Comparison of ENCODE assay signal across 8 cellular contexts in genomic region chr1:11681071-11681771, GRCh38. TPM values are rescaled to one million over a fixed set of nuclear protein-coding genes. Genes with fewer than 3 reads are reported as not detected.
DNase-seq lines count a peak whose midpoint lies in the region; ATAC-seq and TF ChIP-seq lines count a peak whose summit lies in the region.

MAD2L2 (minus strand) TSS chr1:11681148; CDS start chr1:11680601, 547 bp downstream.

- H3K27ac ChIP-seq in HEK293 (ENCODE audit: extremely low read depth, low read depth, low read length), result peak within 1 kb of the TSS; percentile 69; the same call in 1 of the 2 replicates
- peak within 1 kb of the TSS; percentile 84 for H3K27ac ChIP-seq in left ventricle myocardium inferior (replicated peaks)
- H3K27ac ChIP-seq in prostate gland, result peak within 1 kb of the TSS; percentile 79 to 80
- H3K27ac ChIP-seq in upper lobe of right lung, result peak within 1 kb of the TSS; percentile 77

- TF ChIP-seq POLR2A in prostate gland (IDR thresholded peaks at IDR 0.05), result peak; percentile 69

- peaks cover 3% of the 10 kb centered on the region; the same call in 1 of the 2 replicates for H3K4me1 ChIP-seq in HEK293 (ENCODE audit: control insufficient read depth, insufficient read depth, low read length)
- peaks cover 28% of the 10 kb centered on the region for H3K4me1 ChIP-seq in left ventricle myocardium inferior
- peaks cover 6% of the 10 kb centered on the region for H3K4me1 ChIP-seq in prostate gland (replicated peaks)
- peaks cover 14% of the 10 kb centered on the region for H3K4me1 ChIP-seq in upper lobe of right lung

- under 1% methylated on average over 58 of the region's 71 CpGs for WGBS in prostate gland

- H3K36me3 Mint-ChIP-seq in T-helper 1 cell treated with Interleukin-12 subunit alpha and Interleukin-12 subunit beta and Interleukin-4 antibody, amounts not matched to agents 30 μg/mL and 1 μg/mL, for 36 hours (ENCODE audit: low read depth), result peaks cover 3% of the 10 kb centered on the region

- TF ChIP-seq CTCF in GM10248 (IDR thresholded peaks at IDR 0.05; ENCODE audit: control extremely low read depth, extremely low read depth, low read depth, missing control alignments), result no peak
- no peak for TF ChIP-seq CTCF in HEK293 (tag by site-specific recombination; IDR thresholded peaks at IDR 0.05)
- TF ChIP-seq CTCF in left ventricle myocardium inferior (IDR thresholded peaks at IDR 0.05; ENCODE audit: borderline replicate concordance), result no peak
- TF ChIP-seq CTCF in prostate gland (IDR thresholded peaks at IDR 0.05), result peak in 3 of 4 experiments; percentile 5 to 9 (median 6)
- TF ChIP-seq CTCF in upper lobe of right lung (IDR thresholded peaks at IDR 0.05), result no peak

- peak; percentile 98 for ATAC-seq in upper lobe of right lung

- H3K4me3 ChIP-seq in HEK293 (ENCODE audit: low read depth, low read length) (peak within 1 kb of the TSS; percentile 90), left ventricle myocardium inferior (peak within 1 kb of the TSS; percentile 98), prostate gland (peak within 1 kb of the TSS; percentile 62 to 76), upper lobe of right lung (peak within 1 kb of the TSS; percentile 92)

- H3K4me3 Mint-ChIP-seq in T-helper 1 cell treated with Interleukin-12 subunit alpha and Interleukin-12 subunit beta and Interleukin-4 antibody, amounts not matched to agents 30 μg/mL and 1 μg/mL, for 36 hours, result peak within 1 kb of the TSS; percentile 95

- peak within 1 kb of the TSS; percentile 94 for H3K27ac Mint-ChIP-seq in T-helper 1 cell treated with Interleukin-12 subunit alpha and Interleukin-12 subunit beta and Interleukin-4 antibody, amounts not matched to agents 30 μg/mL and 1 μg/mL, for 36 hours

- DNase-seq in GM10248 (ENCODE audit: extremely low spot score) (peak; percentile 97), NAMALWA (ENCODE audit: low spot score) (peak; percentile 96), amniotic epithelial cell (ENCODE audit: low read depth) (peak; percentile 51), left ventricle myocardium inferior (peak; percentile 91), prostate gland (ENCODE audit: low spot score) (peak; percentile 81), upper lobe of right lung (peak; percentile 95)

- intact Hi-C loops in left ventricle myocardium inferior (cut with micrococcal nuclease), result no loop called here
- intact Hi-C loops in prostate gland (cut with DNase I), result loop anchor here (5.0 kb wide), 1 partner anchor 56 kb away; the partner anchor contains the start of gene AGTRAP
- intact Hi-C loops in upper lobe of right lung (cut with DNase I), result no loop called here

- peaks cover 10% of the 10 kb centered on the region for H3K4me1 Mint-ChIP-seq in T-helper 1 cell treated with Interleukin-12 subunit alpha and Interleukin-12 subunit beta and Interleukin-4 antibody, amounts not matched to agents 30 μg/mL and 1 μg/mL, for 36 hours (ENCODE audit: low read depth)

- peaks cover 3% of the 10 kb centered on the region for H3K27me3 Mint-ChIP-seq in T-helper 1 cell treated with Interleukin-12 subunit alpha and Interleukin-12 subunit beta and Interleukin-4 antibody, amounts not matched to agents 30 μg/mL and 1 μg/mL, for 36 hours (ENCODE audit: low read depth)

- POLR2A ChIA-PET in GM10248 (lab: Yijun Ruan, JAX), result interaction anchor here (0.5 to 1.2 kb wide), 2 partner anchors 17 to 902 kb away, joined by 4 read pairs; partner anchors contain the start of gene FBXO6
- POLR2A ChIA-PET in HEK293 (lab: Yijun Ruan, JAX), result interaction anchor here (0.9 to 1.8 kb wide), 4 partner anchors 9 to 28 kb away, joined by 3 to 6 read pairs (median 4); partner anchors contain the start of gene FBXO6

- no peaks in the 10 kb centered on the region for H3K9me3 ChIP-seq in HEK293 (ENCODE audit: control insufficient read depth, insufficient read depth, low read depth, low read length)
- no peaks in the 10 kb centered on the region for H3K9me3 ChIP-seq in left ventricle myocardium inferior (replicated peaks)
- no peaks in the 10 kb centered on the region for H3K9me3 ChIP-seq in prostate gland
- no peaks in the 10 kb centered on the region for H3K9me3 ChIP-seq in upper lobe of right lung

- H3K9me3 Mint-ChIP-seq in T-helper 1 cell treated with Interleukin-12 subunit alpha and Interleukin-12 subunit beta and Interleukin-4 antibody, amounts not matched to agents 30 μg/mL and 1 μg/mL, for 36 hours, result no peaks in the 10 kb centered on the region

- peaks cover 0 to 31% of the 10 kb centered on the region in 2 experiments; a peak in 2 of 3 replicates for H3K36me3 ChIP-seq in HEK293 (ENCODE audit: control insufficient read depth in 2 of 2, insufficient read depth in 1 of 2, low read length in 2 of 2)
- H3K36me3 ChIP-seq in left ventricle myocardium inferior, result peaks cover 5% of the 10 kb centered on the region
- no peaks in the 10 kb centered on the region for H3K36me3 ChIP-seq in prostate gland
- no peaks in the 10 kb centered on the region for H3K36me3 ChIP-seq in upper lobe of right lung

- CTCF ChIA-PET in GM10248 (lab: Yijun Ruan, JAX), result interaction anchor here (0.6 to 2.5 kb wide), 8 partner anchors 9 to 104 kb away, joined by 3 to 21 read pairs (median 5); partner anchors contain the start of gene FBXO6
- CTCF ChIA-PET in HEK293 (lab: Yijun Ruan, JAX), result interaction anchor here (0.7 to 1.9 kb wide), 7 partner anchors 10 to 644 kb away, joined by 3 to 9 read pairs (median 4); partner anchors contain the start of gene FBXO6

- H3K27me3 ChIP-seq in left ventricle myocardium inferior (ENCODE audit: low read depth), result peaks cover 13% of the 10 kb centered on the region
- H3K27me3 ChIP-seq in prostate gland (replicated peaks; ENCODE audit: insufficient read depth), result no peaks in the 10 kb centered on the region
- no peaks in the 10 kb centered on the region for H3K27me3 ChIP-seq in upper lobe of right lung

TF ChIP-seq in HEK293, 187 proteins besides CTCF, POLR2A, EP300 and RAD21 (continues in another document):
- 0 out of 2 replicates have a peak, but pooled peaks have one; percentile 53 for TF ChIP-seq MZF1 (tag by site-specific recombination; IDR thresholded peaks at IDR 0.05; ENCODE audit: borderline replicate concordance)
- no peak; the same call in 1 of the 2 replicates for TF ChIP-seq ZNF394 (tag by site-specific recombination; IDR thresholded peaks at IDR 0.05; ENCODE audit: borderline replicate concordance)
- TF ChIP-seq ZNF629 (tag by site-specific recombination; IDR thresholded peaks at IDR 0.05), result peak; percentile 35; the same call in 1 of the 2 replicates
- no peak for TF ChIP-seq ZNF416 (tag by site-specific recombination; IDR thresholded peaks at IDR 0.05)
- no peak for TF ChIP-seq ZFP3 (tag by site-specific recombination; IDR thresholded peaks at IDR 0.05; ENCODE audit: low read depth)
- no peak for TF ChIP-seq ZNF140 (tag by site-specific recombination; IDR thresholded peaks at IDR 0.05)
- peak; percentile 69 for TF ChIP-seq SP2 (tag by site-specific recombination; IDR thresholded peaks at IDR 0.05)
- no peak for TF ChIP-seq BCL11A (tag by site-specific recombination; IDR thresholded peaks at IDR 0.05; ENCODE audit: low read depth)
- peak; percentile 76 for TF ChIP-seq KLF1 (tag by site-specific recombination; IDR thresholded peaks at IDR 0.05)
- no peak for TF ChIP-seq ZNF670 (tag by site-specific recombination; IDR thresholded peaks at IDR 0.05; ENCODE audit: low read depth)
- TF ChIP-seq FEZF1 (tag by site-specific recombination; IDR thresholded peaks at IDR 0.05), result no peak
- TF ChIP-seq GFI1B (tag by site-specific recombination; IDR thresholded peaks at IDR 0.05), result no peak
- TF ChIP-seq ZNF600 (tag by site-specific recombination; IDR thresholded peaks at IDR 0.05), result peak; percentile 42; the same call in 1 of the 2 replicates
- no peak for TF ChIP-seq ZNF426 (tag by site-specific recombination; IDR thresholded peaks at IDR 0.05)
- no peak for TF ChIP-seq ZNF248 (tag by site-specific recombination; IDR thresholded peaks at IDR 0.05)
- no peak for TF ChIP-seq ZNF280C (tag by site-specific recombination; IDR thresholded peaks at IDR 0.05)
- 0 out of 2 replicates have a peak, but pooled peaks have one; percentile 51 for TF ChIP-seq ZNF660 (tag by site-specific recombination; IDR thresholded peaks at IDR 0.05)
- TF ChIP-seq ZFP37 (tag by site-specific recombination; IDR thresholded peaks at IDR 0.05), result no peak
- 0 out of 2 replicates have a peak, but pooled peaks have one; percentile 11 for TF ChIP-seq YY1 (tag by site-specific recombination; IDR thresholded peaks at IDR 0.05)
- no peak for TF ChIP-seq GLI2 (tag by site-specific recombination; IDR thresholded peaks at IDR 0.05; ENCODE audit: borderline replicate concordance, low read depth)
- no peak for TF ChIP-seq ZNF292 (tag by site-specific recombination; IDR thresholded peaks at IDR 0.05; ENCODE audit: borderline replicate concordance, low read depth)
- peak; percentile 90 for TF ChIP-seq KLF8 (tag by site-specific recombination; IDR thresholded peaks at IDR 0.05)
- no peak; the same call in 1 of the 2 replicates for TF ChIP-seq KLF7 (tag by site-specific recombination; IDR thresholded peaks at IDR 0.05; ENCODE audit: borderline replicate concordance)
- peak; percentile 52 for TF ChIP-seq SP7 (tag by site-specific recombination; IDR thresholded peaks at IDR 0.05)
- no peak for TF ChIP-seq ZNF48 (tag by site-specific recombination; IDR thresholded peaks at IDR 0.05)
- TF ChIP-seq ZNF404 (tag by site-specific recombination; IDR thresholded peaks at IDR 0.05), result no peak

RNA-seq across cellular contexts. Expression of gene MAD2L2, which starts in this region (rescaled TPM):
- total RNA-seq in left ventricle myocardium inferior (17.2 TPM), prostate gland (10 to 100 TPM; 37.3 to 67.8 TPM), upper lobe of right lung (23.5 TPM)

Comparison
In these comparisons a context has a peak if more than half of its experiments do, and no peak if none do; other contexts are left out.
1. Peak in every context shown above with its lines: DNase-seq, ATAC-seq, H3K4me3 ChIP-seq and H3K27ac ChIP-seq.
2. CTCF ChIP-seq: peak in prostate gland (3 of 4); none in GM10248 (single experiment), HEK293 (single experiment), left ventricle myocardium inferior (single experiment) and upper lobe of right lung (single experiment).